ENCODE assay signal across 20 cellular contexts in the genomic region with DNA sequence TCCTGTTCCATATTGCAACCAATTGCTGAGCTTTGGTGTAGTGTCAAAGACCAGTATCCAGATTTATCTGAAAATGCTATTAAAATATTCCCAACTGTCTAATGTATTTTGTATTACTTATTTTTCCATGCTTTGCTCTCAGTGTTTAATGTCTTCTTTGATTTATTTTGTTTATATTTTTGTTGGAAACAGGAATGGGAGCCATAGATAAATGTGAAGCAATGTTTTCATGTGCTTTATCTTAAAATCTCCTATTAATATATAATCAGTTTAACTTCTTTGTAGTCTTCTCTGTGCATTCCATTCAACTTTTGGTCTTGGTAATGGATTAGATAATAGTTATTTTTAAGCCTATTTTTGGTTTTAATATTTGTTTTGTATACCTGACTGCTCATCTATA. TPM values are rescaled to one million over a fixed set of nuclear protein-coding genes. Genes with fewer than 3 reads are reported as not detected.
A peak's percentile ranks its signal among the peaks of the same experiment; 100 is the strongest.
DNase-seq lines count a peak whose midpoint lies in the region; ATAC-seq and TF ChIP-seq lines count a peak whose summit lies in the region.
"Had no signal": no experiment of that assay in that cellular context is flagged by ENCODE, and none has a peak within 500 bp of the region (broad histone marks: within the 10 kb centered on the region; RNA-seq: fewer than 3 reads in every experiment).

No MANE protein-coding gene starts in this region.

- peaks cover 16% of the 10 kb centered on the region for H3K36me3 Mint-ChIP-seq in CD4-positive, CD25-positive, alpha-beta regulatory T cell
- H3K36me3 Mint-ChIP-seq in activated naive CD8-positive, alpha-beta T cell treated with anti-CD3 and anti-CD28 coated beads, Interleukin-2, amount 50 U/mL, for 24 hours (ENCODE audit: low read depth), result peaks cover 46% of the 10 kb centered on the region
- H3K36me3 Mint-ChIP-seq in nephron (ENCODE audit: low read depth), result peaks cover 24% of the 10 kb centered on the region

- no peak overlapping the region for H3K27ac ChIP-seq in CD4-positive, CD25-positive, alpha-beta regulatory T cell (ENCODE audit: insufficient read depth, low read length, poor library complexity, severe bottlenecking)
- H3K27ac ChIP-seq in GM23248 (peak overlapping the region; percentile 73; the same call in 1 of the 2 replicates), ascending aorta (no peak overlapping the region)
- H3K27ac ChIP-seq: breast epithelium, colonic mucosa, lower lobe of right lung, WERI-Rb-1 had no signal

- TF ChIP-seq CTCF in nephron (IDR thresholded peaks at IDR 0.05; ENCODE audit: unreplicated experiment in 3 of 3) (no peak), ascending aorta (IDR thresholded peaks at IDR 0.05) (no peak)

- H3K4me3 ChIP-seq in CD4-positive, CD25-positive, alpha-beta regulatory T cell (ENCODE audit: low read depth, low read length), result peak overlapping the region; percentile 58
- 0 out of 2 replicates have a peak overlapping the region, but pooled peaks have one; percentile 1 for H3K4me3 ChIP-seq in GM23248
- no peak overlapping the region for H3K4me3 ChIP-seq in ascending aorta
- H3K4me3 ChIP-seq: breast epithelium, colonic mucosa, lower lobe of right lung had no signal

- intact Hi-C loops in ascending aorta (cut with DNase I), result loop anchor here (10.0 kb wide), 1 partner anchor 1345 kb away; no protein-coding TSS in a partner anchor

- H3K4me3 Mint-ChIP-seq in CD4-positive, CD25-positive, alpha-beta regulatory T cell, result peak overlapping the region; percentile 43 to 70 (median 60)
- H3K4me3 Mint-ChIP-seq in activated naive CD8-positive, alpha-beta T cell treated with anti-CD3 and anti-CD28 coated beads, Interleukin-2, amount 50 U/mL, for 24 hours, result no peak overlapping the region
- H3K4me3 Mint-ChIP-seq in nephron, result peak overlapping the region in 1 of 3 experiments; percentile 11
- H3K4me3 Mint-ChIP-seq: activated CD4-positive, alpha-beta T cell treated with anti-CD3 and anti-CD28 coated beads, Interleukin-2, amount 10 ng/mL, durations not matched to agents 7 days and 5 days had no signal

- peaks cover 43% of the 10 kb centered on the region for H4K20me1 ChIP-seq in GM23248 (ENCODE audit: insufficient read depth)

- no peaks in the 10 kb centered on the region for H3K9me3 ChIP-seq in CD4-positive, CD25-positive, alpha-beta regulatory T cell (ENCODE audit: control insufficient read depth in 2 of 2, low read length in 2 of 2)
- no peaks in the 10 kb centered on the region for H3K9me3 ChIP-seq in GM23248 (ENCODE audit: low read depth)
- H3K9me3 ChIP-seq in ascending aorta, result no peaks in the 10 kb centered on the region
- H3K9me3 ChIP-seq: breast epithelium, colonic mucosa, lower lobe of right lung, neutrophil had no signal

- peaks cover 0 to 1% (median 0%) of the 10 kb centered on the region in 7 donors for H3K9me3 Mint-ChIP-seq in CD4-positive, CD25-positive, alpha-beta regulatory T cell
- no peaks in the 10 kb centered on the region for H3K9me3 Mint-ChIP-seq in activated naive CD8-positive, alpha-beta T cell treated with anti-CD3 and anti-CD28 coated beads, Interleukin-2, amount 50 U/mL, for 24 hours
- no peaks in the 10 kb centered on the region for H3K9me3 Mint-ChIP-seq in nephron
- H3K9me3 Mint-ChIP-seq: activated CD4-positive, alpha-beta T cell treated with anti-CD3 and anti-CD28 coated beads, Interleukin-2, amount 10 ng/mL, durations not matched to agents 7 days and 5 days had no signal

- no peak overlapping the region for H3K9ac ChIP-seq in GM23248

- peaks cover 7% of the 10 kb centered on the region for H3K36me3 ChIP-seq in CD4-positive, CD25-positive, alpha-beta regulatory T cell (ENCODE audit: control insufficient read depth, insufficient read depth, low read length)
- H3K36me3 ChIP-seq in GM23248 (ENCODE audit: low read depth), result no peaks in the 10 kb centered on the region
- no peaks in the 10 kb centered on the region for H3K36me3 ChIP-seq in ascending aorta
- H3K36me3 ChIP-seq: breast epithelium, colonic mucosa, lower lobe of right lung had no signal

- no peak for DNase-seq in CD4-positive, CD25-positive, alpha-beta regulatory T cell
- DNase-seq in GM23248, result no peak
- no peak for DNase-seq in activated naive CD8-positive, alpha-beta T cell treated with anti-CD3 and anti-CD28 coated beads, Interleukin-2, amount 50 U/mL, for 24 hours
- no peak for DNase-seq in ascending aorta (ENCODE audit: low spot score in 2 of 2)
- DNase-seq in NCI-H69 (lab: John Stamatoyannopoulos, UW), result no peak
- DNase-seq: activated CD4-positive, alpha-beta T cell treated with anti-CD3 and anti-CD28 coated beads, Interleukin-2, amount 10 ng/mL, durations not matched to agents 7 days and 5 days; activated gamma-delta T cell treated with Interleukin-2 at 50 U/mL for 16 hours; amniotic stem cell; C1 segment of cervical spinal cord; colonic mucosa; lower lobe of right lung; NCI-H187; NCI-H2171 treated with DMSO at 0.1 percent for 48 hours; NCI-H526; WERI-Rb-1 had no signal

- H3K27ac Mint-ChIP-seq in CD4-positive, CD25-positive, alpha-beta regulatory T cell, result no peak overlapping the region
- peak overlapping the region; percentile 81 for H3K27ac Mint-ChIP-seq in activated naive CD8-positive, alpha-beta T cell treated with anti-CD3 and anti-CD28 coated beads, Interleukin-2, amount 50 U/mL, for 24 hours
- H3K27ac Mint-ChIP-seq in nephron, result peak overlapping the region; percentile 47 to 71 (median 68)
- H3K27ac Mint-ChIP-seq: activated CD4-positive, alpha-beta T cell treated with anti-CD3 and anti-CD28 coated beads, Interleukin-2, amount 10 ng/mL, durations not matched to agents 7 days and 5 days had no signal

- in situ Hi-C loops in GM23248 (cut with MboI), result no loop called here

- peaks cover 78% of the 10 kb centered on the region for H3F3A ChIP-seq in GM23248 (ENCODE audit: insufficient read depth)

- no peaks in the 10 kb centered on the region for H3K27me3 Mint-ChIP-seq in CD4-positive, CD25-positive, alpha-beta regulatory T cell
- H3K27me3 Mint-ChIP-seq in activated naive CD8-positive, alpha-beta T cell treated with anti-CD3 and anti-CD28 coated beads, Interleukin-2, amount 50 U/mL, for 24 hours, result no peaks in the 10 kb centered on the region
- H3K27me3 Mint-ChIP-seq in nephron (ENCODE audit: low read depth), result no peaks in the 10 kb centered on the region
- H3K27me3 Mint-ChIP-seq: activated CD4-positive, alpha-beta T cell treated with anti-CD3 and anti-CD28 coated beads, Interleukin-2, amount 10 ng/mL, durations not matched to agents 7 days and 5 days had no signal

- H3K4me2 ChIP-seq in GM23248 (ENCODE audit: unreplicated experiment), result no peak overlapping the region

- no peak overlapping the region for H2AFZ ChIP-seq in GM23248

- peaks cover 92% of the 10 kb centered on the region for H3K4me1 ChIP-seq in CD4-positive, CD25-positive, alpha-beta regulatory T cell (ENCODE audit: control insufficient read depth, insufficient read depth, low read length, poor library complexity, severe bottlenecking)
- H3K4me1 ChIP-seq in GM23248 (ENCODE audit: insufficient read depth), result peaks cover 92% of the 10 kb centered on the region
- peaks cover 16 to 54% of the 10 kb centered on the region in 2 donors for H3K4me1 ChIP-seq in ascending aorta

- no peaks in the 10 kb centered on the region for H3K27me3 ChIP-seq in CD4-positive, CD25-positive, alpha-beta regulatory T cell (ENCODE audit: control insufficient read depth, insufficient read depth, low read length)
- H3K27me3 ChIP-seq in GM23248 (replicated peaks; ENCODE audit: insufficient read depth) (no peaks in the 10 kb centered on the region), ascending aorta (no peaks in the 10 kb centered on the region)
- H3K27me3 ChIP-seq: breast epithelium, colonic mucosa, neutrophil had no signal

- H3K4me1 Mint-ChIP-seq in CD4-positive, CD25-positive, alpha-beta regulatory T cell, result peaks cover 57 to 92% (median 75%) of the 10 kb centered on the region in 4 donors
- peaks cover 90% of the 10 kb centered on the region for H3K4me1 Mint-ChIP-seq in activated naive CD8-positive, alpha-beta T cell treated with anti-CD3 and anti-CD28 coated beads, Interleukin-2, amount 50 U/mL, for 24 hours
- peaks cover 62% of the 10 kb centered on the region for H3K4me1 Mint-ChIP-seq in nephron

- no peaks in the 10 kb centered on the region for H3K9me2 ChIP-seq in GM23248 (ENCODE audit: insufficient read depth)

- no peak for ATAC-seq in CD4-positive, CD25-positive, alpha-beta regulatory T cell (ENCODE audit: low read depth in 2 of 2)
- ATAC-seq in activated naive CD8-positive, alpha-beta T cell treated with anti-CD3 and anti-CD28 coated beads, Interleukin-2, amount 50 U/mL, for 24 hours, result no peak
- ATAC-seq in HG03097 (IDR thresholded peaks at IDR 0.05; ENCODE audit: low FRiP score, unreplicated experiment), result no peak
- ATAC-seq: HCT116, lower lobe of right lung had no signal

- peaks cover 100% of the 10 kb centered on the region for H3K79me2 ChIP-seq in GM23248 (ENCODE audit: insufficient read depth)

RNA-seq across cellular contexts. Expression of a gene that starts 8.8 kb away (rescaled TPM):
- 290 TPM for total RNA-seq in CD4-positive, CD25-positive, alpha-beta regulatory T cell
- polyA plus RNA-seq in CD4-positive, CD25-positive, alpha-beta regulatory T cell, result 100 to 1,000 TPM; 399 to 465 (median 425) TPM
- 275 and 290 TPM in 2 replicates for total RNA-seq in GM23248 (2014; rRNA removed; shearing (Covaris generic))
- polyA plus RNA-seq in GM23248 (2016; fragmentation: Nextera tagmentation; extraction: Ambion mirVana), result 353 and 363 TPM in 2 replicates
- total RNA-seq in ascending aorta, result 140 TPM

Comparison
In these comparisons a context has a peak if more than half of its experiments do, and no peak if none do; other contexts are left out.
1. H3K4me3 ChIP-seq: peak in CD4-positive, CD25-positive, alpha-beta regulatory T cell (single experiment) and GM23248 (single experiment); none in ascending aorta (0 of 2).
2. H3K27ac Mint-ChIP-seq: peak in activated naive CD8-positive, alpha-beta T cell treated with anti-CD3 and anti-CD28 coated beads, Interleukin-2, amount 50 U/mL, for 24 hours (single experiment) and nephron (3 of 3); none in CD4-positive, CD25-positive, alpha-beta regulatory T cell (0 of 3).